In genomic region chr9:91119679-91120078, GRCh38 we compare ENCODE assay signal across 14 cellular contexts.
A peak's percentile ranks its signal among the peaks of the same experiment; 100 is the strongest.
DNase-seq lines count a peak whose midpoint lies in the region; ATAC-seq and TF ChIP-seq lines count a peak whose summit lies in the region.
"Had no signal": no experiment of that assay in that cellular context is flagged by ENCODE, and none has a peak within 500 bp of the region (broad histone marks: within the 10 kb centered on the region; RNA-seq: fewer than 3 reads in every experiment).

No MANE protein-coding gene starts in this region.

- H4K20me1 ChIP-seq in neural progenitor cell (ENCODE audit: low read depth) = no peaks in the 10 kb centered on the region
- H4K20me1 ChIP-seq: BLaER1 treated with 17β-estradiol and CSF1 and Interleukin-3, amounts not matched to agents 10 nM and 100 nM had no signal

- H3K9me3 Mint-ChIP-seq in neural progenitor cell = peaks cover 15% of the 10 kb centered on the region
- H3K9me3 Mint-ChIP-seq: activated T-cell treated with anti-CD3 and anti-CD28 coated beads, Interleukin-2, amount 50 U/mL, for 4 hours had no signal

- H3K9me3 ChIP-seq in muscle layer of duodenum (ENCODE audit: control insufficient read depth in 1 of 2, low read length in 2 of 2) (no peaks in the 10 kb centered on the region), neural progenitor cell (ENCODE audit: low read depth) (no peaks in the 10 kb centered on the region)

- peaks cover 2% of the 10 kb centered on the region for H3K27me3 Mint-ChIP-seq in neural progenitor cell (ENCODE audit: insufficient read depth, low read depth)

- no peaks in the 10 kb centered on the region for H3F3A ChIP-seq in neural progenitor cell (ENCODE audit: low read depth)

- ATAC-seq in HG03342 (IDR thresholded peaks at IDR 0.05; ENCODE audit: unreplicated experiment) = no peak
- ATAC-seq: activated T-cell treated with anti-CD3 and anti-CD28 coated beads, Interleukin-2, amount 50 U/mL, for 4 hours; naive thymus-derived CD8-positive, alpha-beta T cell had no signal

- no peak overlapping the region for H3K9ac ChIP-seq in neural progenitor cell
- H3K9ac ChIP-seq: BLaER1 treated with 17β-estradiol and CSF1 and Interleukin-3, amounts not matched to agents 10 nM and 100 nM had no signal

- H2AFZ ChIP-seq in ACC112 (ENCODE audit: low read length, unreplicated experiment) = peak overlapping the region; percentile 71
- H2AFZ ChIP-seq in neural progenitor cell (replicated peaks) = no peak overlapping the region

- peaks cover 38% of the 10 kb centered on the region for H3K4me1 ChIP-seq in ACC112 (ENCODE audit: control insufficient read depth, insufficient read depth, low read length, unreplicated experiment)
- peaks cover 3 to 26% of the 10 kb centered on the region in 2 donors for H3K4me1 ChIP-seq in muscle layer of duodenum (ENCODE audit: control insufficient read depth in 1 of 2, insufficient read depth in 2 of 2, low read length in 2 of 2)
- peaks cover 11% of the 10 kb centered on the region for H3K4me1 ChIP-seq in neural progenitor cell
- H3K4me1 ChIP-seq: BLaER1 treated with 17β-estradiol and CSF1 and Interleukin-3, amounts not matched to agents 10 nM and 100 nM had no signal

- H3K36me3 ChIP-seq in ACC112 (ENCODE audit: insufficient read depth, low read length) = no peaks in the 10 kb centered on the region
- no peaks in the 10 kb centered on the region for H3K36me3 ChIP-seq in muscle layer of duodenum (ENCODE audit: control insufficient read depth in 1 of 2, insufficient read depth in 2 of 2, low read length in 2 of 2)
- no peaks in the 10 kb centered on the region for H3K36me3 ChIP-seq in neural progenitor cell

- no peak overlapping the region for H3K4me3 Mint-ChIP-seq in neural progenitor cell
- H3K4me3 Mint-ChIP-seq: activated T-cell treated with anti-CD3 and anti-CD28 coated beads, Interleukin-2, amount 50 U/mL, for 4 hours; naive thymus-derived CD8-positive, alpha-beta T cell; stimulated activated naive CD8-positive, alpha-beta T cell treated with anti-CD3 and anti-CD28 coated beads, Interleukin-15, Interleukin-2, amounts not matched to agents 100 ng/mL and 50 ng/mL, for 24 hours had no signal

- DNase-seq in LHCN-M2 (ENCODE audit: low read depth) = peak; percentile 52
- peak; percentile 70 for DNase-seq in dedifferentiated amniotic fluid mesenchymal stem cell (ENCODE audit: extremely low spot score)
- no peak for DNase-seq in neural progenitor cell (ENCODE audit: low spot score)
- no peak for DNase-seq in NCI-H1930 (lab: John Stamatoyannopoulos, UW)
- DNase-seq in LoVo (ENCODE audit: low spot score) = no peak
- DNase-seq: activated T-cell treated with anti-CD3 and anti-CD28 coated beads, Interleukin-2, amount 50 U/mL, for 4 hours; naive thymus-derived CD8-positive, alpha-beta T cell; NCI-H1436 treated with DMSO at 0.1 percent for 48 hours; stimulated activated CD4-positive, alpha-beta T cell treated with anti-CD3 and anti-CD28 coated beads, Interleukin-1b, Interleukin-23, amount 100 ng/mL, for 48 hours had no signal

- H3K4me3 ChIP-seq in ACC112 (ENCODE audit: low read depth, low read length) (peak overlapping the region; percentile 61), muscle layer of duodenum (ENCODE audit: low read depth in 1 of 2, low read length in 2 of 2) (peak overlapping the region in 1 of 2 donors; percentile 52), neural progenitor cell (no peak overlapping the region)
- H3K4me3 ChIP-seq: BLaER1 treated with 17β-estradiol and CSF1 and Interleukin-3, amounts not matched to agents 10 nM and 100 nM had no signal

- no peak overlapping the region for H3K4me2 ChIP-seq in neural progenitor cell
- H3K4me2 ChIP-seq: BLaER1 treated with 17β-estradiol and CSF1 and Interleukin-3, amounts not matched to agents 10 nM and 100 nM had no signal

- peaks cover 29% of the 10 kb centered on the region for H3K4me1 Mint-ChIP-seq in neural progenitor cell

- no peak for TF ChIP-seq CTCF in neural progenitor cell (IDR thresholded peaks at IDR 0.05)

- H3K27me3 ChIP-seq in ACC112 (ENCODE audit: insufficient read depth, low read length) (no peaks in the 10 kb centered on the region), muscle layer of duodenum (ENCODE audit: low read depth, low read length) (no peaks in the 10 kb centered on the region), neural progenitor cell (no peaks in the 10 kb centered on the region)
- H3K27me3 ChIP-seq: BLaER1 treated with 17β-estradiol and CSF1 and Interleukin-3, amounts not matched to agents 10 nM and 100 nM had no signal

- no peaks in the 10 kb centered on the region for H3K36me3 Mint-ChIP-seq in neural progenitor cell
- H3K36me3 Mint-ChIP-seq: naive thymus-derived CD8-positive, alpha-beta T cell had no signal

- no peaks in the 10 kb centered on the region for H3K79me2 ChIP-seq in ACC112 (ENCODE audit: control insufficient read depth, insufficient read depth, low read length, unreplicated experiment)
- no peaks in the 10 kb centered on the region for H3K79me2 ChIP-seq in neural progenitor cell (ENCODE audit: low read depth)

- no peak overlapping the region for H3K27ac Mint-ChIP-seq in neural progenitor cell
- H3K27ac Mint-ChIP-seq: naive thymus-derived CD8-positive, alpha-beta T cell; stimulated activated naive CD8-positive, alpha-beta T cell treated with anti-CD3 and anti-CD28 coated beads, Interleukin-15, Interleukin-2, amounts not matched to agents 100 ng/mL and 50 ng/mL, for 24 hours had no signal

- H3K27ac ChIP-seq in ACC112 (ENCODE audit: low read depth, low read length) = peak overlapping the region; percentile 85
- H3K27ac ChIP-seq in muscle layer of duodenum (ENCODE audit: low read length) = peak overlapping the region; percentile 57
- no peak overlapping the region for H3K27ac ChIP-seq in neural progenitor cell
- H3K27ac ChIP-seq: BLaER1 treated with 17β-estradiol and CSF1 and Interleukin-3, amounts not matched to agents 10 nM and 100 nM had no signal

Comparison
In these comparisons a context has a peak if more than half of its experiments do, and no peak if none do; other contexts are left out.
1. DNase-seq: peak in LHCN-M2 (single experiment) and dedifferentiated amniotic fluid mesenchymal stem cell (single experiment); none in neural progenitor cell (single experiment), NCI-H1930 (0 of 2) and LoVo (single experiment).